27 cellular contexts compared by ENCODE assay signal in genomic region chr15:41993447-41994170, GRCh38. TPM values are rescaled to one million over a fixed set of nuclear protein-coding genes. Genes with fewer than 3 reads are reported as not detected.
DNase-seq lines count a peak whose midpoint lies in the region; ATAC-seq, FAIRE-seq and TF ChIP-seq lines count a peak whose summit lies in the region.
"Had no signal": no experiment of that assay in that cellular context is flagged by ENCODE, and none has a peak within 500 bp of the region (broad histone marks: within the 10 kb centered on the region; RNA-seq: fewer than 3 reads in every experiment).

No MANE protein-coding gene starts in this region.

- H3K4me1 ChIP-seq in K562 (replicated peaks in 1 of 2; ENCODE audit: control insufficient read depth in 2 of 2, insufficient read depth in 2 of 2, low read length in 2 of 2) (peaks cover 0 to 5% of the 10 kb centered on the region in 2 experiments; a peak in 1 of 5 replicates), spleen (peaks cover 0 to 3% (median 0%) of the 10 kb centered on the region in 6 donors)
- H3K4me1 ChIP-seq: BLaER1, HAP-1 had no signal

- CTCF ChIA-PET in K562 (lab: Yijun Ruan, JAX; ENCODE audit: low intra/inter-chr PET ratio), result no interaction called here

- H3K27me3 ChIP-seq in K562 (ENCODE audit: control insufficient read depth in 2 of 2, insufficient read depth in 2 of 2, low read length in 2 of 2), result peaks cover 36 to 73% of the 10 kb centered on the region in 2 experiments; a peak in 4 of 5 replicates
- peaks cover 0 to 19% (median 5%) of the 10 kb centered on the region in 7 donors for H3K27me3 ChIP-seq in spleen (replicated peaks in 1 of 7)
- H3K27me3 ChIP-seq: BLaER1 had no signal

- intact Hi-C loops in K562 (cut with micrococcal nuclease), result no loop called here
- intact Hi-C loops in spleen (cut with DNase I; ENCODE audit: low total_unique reads), result loop anchor here (5.0 kb wide), 1 partner anchor 64 kb away; no protein-coding TSS in a partner anchor

- POLR2A ChIA-PET in K562 (lab: Yijun Ruan, JAX), result interaction anchor here (0.6 to 1.5 kb wide), 2 partner anchors 14 to 36 kb away, joined by 3 to 7 read pairs; no protein-coding TSS in a partner anchor

- H3K9ac ChIP-seq in K562 (ENCODE audit: insufficient read depth in 1 of 2, low read depth in 2 of 2, low read length in 2 of 2), result no peak overlapping the region
- H3K9ac ChIP-seq: BLaER1 had no signal

- TF ChIP-seq EP300 in K562 (IDR thresholded peaks at IDR 0.05; ENCODE audit: low read length), result no peak

- FAIRE-seq in K562 (lab: Jason Lieb, UNC) (no peak), frontal cortex (lab: Jason Lieb, UNC) (no peak)
- FAIRE-seq: HepG2 had no signal

- H3K4me3 ChIP-seq in K562 (no peak overlapping the region), spleen (no peak overlapping the region)
- H3K4me3 ChIP-seq: BLaER1, GM23338, HAP-1, SK-N-MC had no signal

- in situ Hi-C loops in K562 (cut with MboI), result loop anchor here (5.0 kb wide), 1 partner anchor 64 kb away; no protein-coding TSS in a partner anchor

- H3K36me3 ChIP-seq in K562 (ENCODE audit: control insufficient read depth, insufficient read depth, low read length) (no peaks in the 10 kb centered on the region), spleen (no peaks in the 10 kb centered on the region)
- H3K36me3 ChIP-seq: BLaER1, HAP-1 had no signal

- H3K27ac ChIP-seq in K562 (ENCODE audit: extremely low read depth, low read depth, low read length), result no peak overlapping the region
- no peak overlapping the region for H3K27ac ChIP-seq in spleen
- H3K27ac ChIP-seq: BLaER1, SK-N-MC had no signal

- 7% methylated on average over 11 of the region's 12 CpGs for WGBS in K562 (ENCODE audit: insufficient coverage, low coverage, missing lambda C conversion rate)
- 71 to 86% (median 79%) methylated on average over 12 of the region's 12 CpGs for WGBS in spleen, 5 donors

- BruUV-seq in K562 (replicated peaks; lab: Mats Ljungman, UMichigan), result no TSS peak

- H3K4me2 ChIP-seq in K562 (ENCODE audit: insufficient read depth, low read length), result no peak overlapping the region
- H3K4me2 ChIP-seq: BLaER1, GM23338 had no signal

- no peaks in the 10 kb centered on the region for H3K9me3 ChIP-seq in K562 (replicated peaks; ENCODE audit: control insufficient read depth, insufficient read depth, low read depth, low read length)
- H3K9me3 ChIP-seq in spleen, result no peaks in the 10 kb centered on the region
- H3K9me3 ChIP-seq: BLaER1, HAP-1 had no signal

- no peak for TF ChIP-seq RAD21 in K562 (CRISPR knock-in tag; conservative IDR thresholded peaks at IDR 0.05 in 1 of 2, IDR thresholded peaks at IDR 0.05 in 1 of 2)

- no peak overlapping the region for H2AFZ ChIP-seq in K562 (ENCODE audit: low read depth, low read length)
- H2AFZ ChIP-seq: GM23338 had no signal

- H4K20me1 ChIP-seq in K562 (replicated peaks; ENCODE audit: control insufficient read depth, insufficient read depth, low read length), result peaks cover 11% of the 10 kb centered on the region; the same call in 1 of the 2 replicates
- H4K20me1 ChIP-seq: BLaER1 had no signal

- DNase-seq in SHP77 (lab: John Stamatoyannopoulos, UW) (peak; percentile 5 to 15), SHP77 treated with DMSO at 0.1 percent for 48 hours (lab: John Stamatoyannopoulos, UW) (no peak), K562 (ENCODE audit: extremely low read depth in 1 of 4, low spot score in 3 of 4) (no peak), left kidney (ENCODE audit: low read depth, low spot score) (peak; percentile 18), spleen (peak; percentile 32), frontal cortex (ENCODE audit: low spot score in 2 of 2) (no peak)
- no peak for DNase-seq in activated T-cell treated with anti-CD3 and anti-CD28 coated beads, Interleukin-2, amount 50 U/mL, for 48 hours
- DNase-seq: CD4-positive, CD25-positive, alpha-beta regulatory T cell; HFFc6; Kasumi-1; NCI-H1092 treated with DMSO at 0.1 percent for 48 hours; NCI-H1436 treated with DMSO at 0.1 percent for 48 hours; NCI-H187 treated with DMSO at 0.1 percent for 48 hours; NCI-H2107; PC-3; Right ventricle myocardium superior; SW 1271 had no signal

- TF ChIP-seq CTCF in K562 (IDR thresholded peaks at IDR 0.05 in 2 of 3, conservative IDR thresholded peaks at IDR 0.05 in 1 of 3; ENCODE audit: insufficient read depth in 2 of 3, low read depth in 1 of 3, low read length in 3 of 3) (no peak), spleen (IDR thresholded peaks at IDR 0.05 in 8 of 11, conservative IDR thresholded peaks at IDR 0.05 in 3 of 11) (no peak)

- TF ChIP-seq POLR2A in K562 (conservative IDR thresholded peaks at IDR 0.05) (no peak), spleen (IDR thresholded peaks at IDR 0.05) (no peak)

- H3K79me2 ChIP-seq in K562 (ENCODE audit: control insufficient read depth, insufficient read depth, low read length), result no peaks in the 10 kb centered on the region

- ATAC-seq in K562 (no peak), GM21515 (IDR thresholded peaks at IDR 0.05; ENCODE audit: unreplicated experiment) (no peak)
- ATAC-seq: GM23338, HepG2, PC-3 had no signal

- H3K9me1 ChIP-seq in K562 (ENCODE audit: control insufficient read depth, insufficient read depth, low read length), result no peaks in the 10 kb centered on the region

TF ChIP-seq in K562, 482 proteins besides CTCF, POLR2A, EP300 and RAD21:
- TF ChIP-seq NFIC (IDR thresholded peaks at IDR 0.05) (peak; percentile 78), TEAD4 (IDR thresholded peaks at IDR 0.05; ENCODE audit: low read length) (no peak), TEAD4 (CRISPR knock-in tag; IDR thresholded peaks at IDR 0.05; ENCODE audit: borderline replicate concordance) (no peak)

RNA-seq across cellular contexts. Expression of gene EHD4, which starts 21.3 kb away (rescaled TPM):
- total RNA-seq in K562 (2011; cell fraction: chromatin; rRNA removed; ENCODE audit: low replicate concordance), result 11.8 and 17.2 TPM in 2 replicates
- total RNA-seq in K562 (2011; cell fraction: nucleolus; rRNA removed), result 15.1 and 17.0 TPM in 2 replicates
- 14.4 and 16.6 TPM in 2 replicates for total RNA-seq in K562 (2011; cell fraction: nucleoplasm; rRNA removed)
- total RNA-seq in K562 (2014; rRNA removed) (9.8 and 12.6 TPM in 2 replicates), K562 (2014; rRNA removed; fragmentation: Illumina TruSeq; extraction: Trizol) (4.6 and 5.2 TPM in 2 replicates), K562 (2015; rRNA removed; fragmentation: Illumina TruSeq; extraction: Trizol) (5.6 and 5.7 TPM in 2 replicates), K562 (2021) (10.3 and 11.4 TPM in 2 replicates), spleen (10 to 100 TPM; 20.4 to 33.2 (median 22.1) TPM), frontal cortex (2.0 TPM)
- polyA plus RNA-seq in K562 (2011; rRNA removed) (6.4 and 7.4 TPM in 2 replicates), K562 (2014; fragmentation: Illumina TruSeq; extraction: Trizol) (7.0 and 8.1 TPM in 2 replicates), K562 (2014; fragmentation: Nextera tagmentation; extraction: Ambion mirVana) (under 1 TPM; 0.89 to 0.96 TPM), K562 (2014; rRNA removed) (7.5 and 7.7 TPM in 2 replicates), spleen (1 to 10 TPM; 5.5 to 9.7 (median 7.7) TPM)
- 7.3 and 10.8 TPM in 2 replicates for polyA plus RNA-seq in K562 (2011; cell fraction: cytosol; rRNA removed)
- polyA plus RNA-seq in K562 (2011; cell fraction: nucleus; rRNA removed), result 4.1 and 4.5 TPM in 2 replicates
- polyA plus RNA-seq in K562 (2012), result 5.5 and 7.3 TPM in 2 replicates
- polyA minus RNA-seq in K562 (2011; rRNA and poly(A)+ RNA removed), result 9.2 and 10.3 TPM in 2 replicates
- polyA minus RNA-seq in K562 (2011; cell fraction: cytosol; rRNA and poly(A)+ RNA removed), result 8.6 and 9.6 TPM in 2 replicates
- 6.9 and 10.0 TPM in 2 replicates for polyA minus RNA-seq in K562 (2011; cell fraction: nucleus; rRNA and poly(A)+ RNA removed)

RNA-seq across cellular contexts. Expression of gene PLA2G4E, which starts 27.2 kb away (rescaled TPM):
- total RNA-seq in K562 (2011; cell fraction: chromatin; rRNA removed; ENCODE audit: low replicate concordance), result 0.35 TPM in 1 of 2 replicates, not detected in the other
- total RNA-seq in K562 (2011; cell fraction: nucleolus; rRNA removed), result 0.17 TPM in 1 of 2 replicates, not detected in the other
- not detected in 2 replicates for total RNA-seq in K562 (2011; cell fraction: nucleoplasm; rRNA removed)
- not detected in 2 replicates for total RNA-seq in K562 (2014; rRNA removed)
- not detected in 2 replicates for total RNA-seq in K562 (2014; rRNA removed; fragmentation: Illumina TruSeq; extraction: Trizol)
- not detected in 2 replicates for total RNA-seq in K562 (2015; rRNA removed; fragmentation: Illumina TruSeq; extraction: Trizol)
- not detected in 2 replicates for total RNA-seq in K562 (2021)
- polyA plus RNA-seq in K562 (2011; rRNA removed), result 0.03 TPM in 1 of 2 replicates, not detected in the other
- 0.04 TPM in 1 of 2 replicates, not detected in the other for polyA plus RNA-seq in K562 (2011; cell fraction: cytosol; rRNA removed)
- 0.10 TPM in 1 of 2 replicates, not detected in the other for polyA plus RNA-seq in K562 (2011; cell fraction: nucleus; rRNA removed)
- not detected in 2 replicates for polyA plus RNA-seq in K562 (2012)
- not detected in 2 replicates for polyA plus RNA-seq in K562 (2014; fragmentation: Illumina TruSeq; extraction: Trizol)
- polyA plus RNA-seq in K562 (2014; fragmentation: Nextera tagmentation; extraction: Ambion mirVana), result not detected
- polyA plus RNA-seq in K562 (2014; rRNA removed), result not detected in 2 replicates
- polyA minus RNA-seq in K562 (2011; rRNA and poly(A)+ RNA removed), result not detected in 2 replicates
- polyA minus RNA-seq in K562 (2011; cell fraction: cytosol; rRNA and poly(A)+ RNA removed), result not detected in 2 replicates
- not detected in 2 replicates for polyA minus RNA-seq in K562 (2011; cell fraction: nucleus; rRNA and poly(A)+ RNA removed)
- not detected for total RNA-seq in spleen
- not detected for polyA plus RNA-seq in spleen
- total RNA-seq in frontal cortex, result not detected
- total RNA-seq: A172; CD4-positive, CD25-positive, alpha-beta regulatory T cell; GM23338; HepG2; HFFc6; HT1080; M059J; NCI-H460; PC-3; Right ventricle myocardium superior had no signal
- polyA plus RNA-seq: CD4-positive, CD25-positive, alpha-beta regulatory T cell; GM23338; HepG2 had no signal

Comparison
In these comparisons a context has a peak if more than half of its experiments do, and no peak if none do; other contexts are left out.
1. DNase-seq: peak in SHP77 (2 of 2), left kidney (single experiment) and spleen (single experiment); none in SHP77 treated with DMSO at 0.1 percent for 48 hours (single experiment), K562 (0 of 4), frontal cortex (0 of 2) and activated T-cell treated with anti-CD3 and anti-CD28 coated beads, Interleukin-2, amount 50 U/mL, for 48 hours (0 of 2).